Comparison of ENCODE assay signal across 12 cellular contexts in genomic region chr22:41513391-41513790, GRCh38. TPM values are rescaled to one million over a fixed set of nuclear protein-coding genes. Genes with fewer than 3 reads are reported as not detected.
DNase-seq lines count a peak whose midpoint lies in the region; ATAC-seq and TF ChIP-seq lines count a peak whose summit lies in the region.
"Had no signal": no experiment of that assay in that cellular context is flagged by ENCODE, and none has a peak within 500 bp of the region (broad histone marks: within the 10 kb centered on the region; RNA-seq: fewer than 3 reads in every experiment).

No MANE protein-coding gene starts in this region.

- H3K4me1 Mint-ChIP-seq in Caco-2 (ENCODE audit: low read depth, unreplicated experiment), result peaks cover 7% of the 10 kb centered on the region
- peaks cover 6% of the 10 kb centered on the region for H3K4me1 Mint-ChIP-seq in central memory CD8-positive, alpha-beta T cell

- no peak for ATAC-seq in central memory CD8-positive, alpha-beta T cell (replicated peaks; ENCODE audit: extremely low read depth, poor library complexity, severe bottlenecking)
- ATAC-seq: activated CD4-positive, CD25-positive, alpha-beta regulatory T cell treated with anti-CD3 and anti-CD28 coated beads, Interleukin-2, amount 50 U/mL, for 24 hours had no signal

- no peaks in the 10 kb centered on the region for H3K9me3 Mint-ChIP-seq in Caco-2 (ENCODE audit: unreplicated experiment)
- H3K9me3 Mint-ChIP-seq in central memory CD8-positive, alpha-beta T cell, result no peaks in the 10 kb centered on the region

- peak overlapping the region; percentile 13 for H3K27ac Mint-ChIP-seq in Caco-2 (ENCODE audit: unreplicated experiment)
- peak overlapping the region; percentile 37 for H3K27ac Mint-ChIP-seq in central memory CD8-positive, alpha-beta T cell (ENCODE audit: low read depth)

- H3K36me3 Mint-ChIP-seq in Caco-2 (ENCODE audit: insufficient read depth, unreplicated experiment), result peaks cover 61% of the 10 kb centered on the region
- peaks cover 26% of the 10 kb centered on the region for H3K36me3 Mint-ChIP-seq in central memory CD8-positive, alpha-beta T cell (ENCODE audit: insufficient read depth)

- H3K27ac ChIP-seq in skeletal muscle tissue (ENCODE audit: low read depth, low read length), result peak overlapping the region; percentile 76

- H3K4me3 Mint-ChIP-seq in Caco-2 (ENCODE audit: unreplicated experiment), result no peak overlapping the region
- no peak overlapping the region for H3K4me3 Mint-ChIP-seq in central memory CD8-positive, alpha-beta T cell

- H3K27me3 ChIP-seq in Caco-2 (replicated peaks; ENCODE audit: control insufficient read depth, insufficient read depth, low read length) (no peaks in the 10 kb centered on the region), skeletal muscle tissue (ENCODE audit: control insufficient read depth in 3 of 3, insufficient read depth in 3 of 3, low read length in 3 of 3) (no peaks in the 10 kb centered on the region)
- H3K27me3 ChIP-seq: BE2C, thyroid gland had no signal

- peak overlapping the region; percentile 23 to 72 (median 63) for H3K9ac ChIP-seq in skeletal muscle tissue (ENCODE audit: low read depth in 1 of 3, low read length in 3 of 3)

- POLR2A ChIA-PET in Caco-2 (lab: Charles Lee), result no interaction called here

- no TSS peak for BruUV-seq in Caco-2 (replicated peaks; lab: Mats Ljungman, UMichigan)

- CTCF ChIA-PET in Caco-2 (lab: Charles Lee), result no interaction called here

- intact Hi-C loops in Caco-2 (cut with micrococcal nuclease; ENCODE audit: unreplicated experiment), result no loop called here

- no peaks in the 10 kb centered on the region; the same call in 1 of the 2 replicates for H3K36me3 ChIP-seq in Caco-2 (ENCODE audit: control insufficient read depth, insufficient read depth, low read length)
- peaks cover 49 to 69% (median 60%) of the 10 kb centered on the region in 3 donors for H3K36me3 ChIP-seq in skeletal muscle tissue (ENCODE audit: control insufficient read depth in 3 of 3, insufficient read depth in 3 of 3, low read length in 3 of 3)

- H3K9me3 ChIP-seq in Caco-2 (no peaks in the 10 kb centered on the region), skeletal muscle tissue (ENCODE audit: control insufficient read depth in 3 of 3, low read length in 3 of 3) (no peaks in the 10 kb centered on the region)
- H3K9me3 ChIP-seq: BE2C, thyroid gland had no signal

- no peaks in the 10 kb centered on the region for H3K4me1 ChIP-seq in Caco-2
- H3K4me1 ChIP-seq in skeletal muscle tissue (ENCODE audit: control insufficient read depth in 3 of 3, insufficient read depth in 3 of 3, low read length in 3 of 3), result peaks cover 68 to 85% (median 84%) of the 10 kb centered on the region in 3 donors
- H3K4me1 ChIP-seq: BE2C had no signal

- no peaks in the 10 kb centered on the region for H3K27me3 Mint-ChIP-seq in Caco-2 (ENCODE audit: insufficient read depth, unreplicated experiment)
- H3K27me3 Mint-ChIP-seq in central memory CD8-positive, alpha-beta T cell, result no peaks in the 10 kb centered on the region

- DNase-seq in Caco-2, result no peak
- DNase-seq in central memory CD8-positive, alpha-beta T cell (ENCODE audit: low spot score in 2 of 2), result no peak
- peak; percentile 68 for DNase-seq in inferior parietal cortex (ENCODE audit: extremely low spot score)
- DNase-seq in HuH-7.5 (ENCODE audit: low spot score), result no peak
- DNase-seq in effector CD4-positive, alpha-beta T cell, result no peak
- DNase-seq in NCI-H2171 (lab: John Stamatoyannopoulos, UW), result no peak
- no peak for DNase-seq in NCI-H1105 (lab: John Stamatoyannopoulos, UW)
- DNase-seq: NCI-H1092 had no signal

- TF ChIP-seq CTCF in Caco-2 (IDR thresholded peaks at IDR 0.05; ENCODE audit: insufficient read depth in 1 of 2, low read depth in 1 of 2, low read length in 1 of 2, severe bottlenecking in 1 of 2, unreplicated experiment in 1 of 2), result no peak

- H3K4me3 ChIP-seq in Caco-2 (ENCODE audit: low read depth, low read length) (no peak overlapping the region), skeletal muscle tissue (ENCODE audit: low read length in 3 of 3) (peak overlapping the region in 2 of 3 donors; percentile 49 to 50)
- H3K4me3 ChIP-seq: thyroid gland had no signal

RNA-seq across cellular contexts. Expression of gene POLR3H, which starts 30.9 kb away (rescaled TPM):
- 42.2 and 45.4 TPM in 2 replicates for total RNA-seq in Caco-2 (2022)
- total RNA-seq in skeletal muscle tissue, result 12.0 TPM

RNA-seq across cellular contexts. Expression of gene ACO2, which starts 44.5 kb away (rescaled TPM):
- 90.5 and 95.5 TPM in 2 replicates for total RNA-seq in Caco-2 (2022)
- 110 TPM for total RNA-seq in skeletal muscle tissue

RNA-seq across cellular contexts. Expression of gene PHF5A, which starts 44.9 kb away (rescaled TPM):
- total RNA-seq in Caco-2 (2022), result 75.4 and 78.6 TPM in 2 replicates
- 43.8 TPM for total RNA-seq in skeletal muscle tissue

RNA-seq across cellular contexts. Expression of gene CSDC2, which starts 47.4 kb away (rescaled TPM):
- total RNA-seq in Caco-2 (2022) (0.37 and 0.41 TPM in 2 replicates), skeletal muscle tissue (0.52 TPM)
